ENCODE assay signal across 8 cellular contexts in genomic region chr1:51433269-51433971, GRCh38.
A peak's percentile ranks its signal among the peaks of the same experiment; 100 is the strongest.
DNase-seq lines count a peak whose midpoint lies in the region; ATAC-seq and TF ChIP-seq lines count a peak whose summit lies in the region.

No MANE protein-coding gene starts in this region.

- H3K27ac Mint-ChIP-seq in activated naive CD8-positive, alpha-beta T cell treated with anti-CD3 and anti-CD28 coated beads for 36 hours, result peak overlapping the region; percentile 65

- no peaks in the 10 kb centered on the region for H3K27me3 ChIP-seq in BLaER1 treated with 17β-estradiol and CSF1 and Interleukin-3, amounts not matched to agents 10 nM and 100 nM
- no peaks in the 10 kb centered on the region for H3K27me3 ChIP-seq in lower lobe of right lung (ENCODE audit: low read depth)

- H3K4me1 ChIP-seq in BLaER1 treated with 17β-estradiol and CSF1 and Interleukin-3, amounts not matched to agents 10 nM and 100 nM, result peaks cover 58 to 88% (median 75%) of the 10 kb centered on the region in 10 experiments
- H3K4me1 ChIP-seq in lower lobe of right lung, result peaks cover 29% of the 10 kb centered on the region

- H3K9ac ChIP-seq in BLaER1 treated with 17β-estradiol and CSF1 and Interleukin-3, amounts not matched to agents 10 nM and 100 nM, result peak overlapping the region; percentile 30 to 76 (median 66); a peak in 21 of 22 replicates

- H3K36me3 Mint-ChIP-seq in activated naive CD8-positive, alpha-beta T cell treated with anti-CD3 and anti-CD28 coated beads for 36 hours, result peaks cover 34% of the 10 kb centered on the region

- no peak for TF ChIP-seq CTCF in lower lobe of right lung (IDR thresholded peaks at IDR 0.05)

- no peaks in the 10 kb centered on the region for H4K20me1 ChIP-seq in BLaER1 treated with 17β-estradiol and CSF1 and Interleukin-3, amounts not matched to agents 10 nM and 100 nM

- peak overlapping the region; percentile 52 to 95 (median 81) for H3K4me2 ChIP-seq in BLaER1 treated with 17β-estradiol and CSF1 and Interleukin-3, amounts not matched to agents 10 nM and 100 nM

- no peaks in the 10 kb centered on the region for H3K27me3 Mint-ChIP-seq in activated naive CD8-positive, alpha-beta T cell treated with anti-CD3 and anti-CD28 coated beads for 36 hours

- no peak overlapping the region for H3K4me3 Mint-ChIP-seq in activated naive CD8-positive, alpha-beta T cell treated with anti-CD3 and anti-CD28 coated beads for 36 hours

- peak overlapping the region; percentile 65 to 94 (median 89) for H3K27ac ChIP-seq in BLaER1 treated with 17β-estradiol and CSF1 and Interleukin-3, amounts not matched to agents 10 nM and 100 nM
- peak overlapping the region; percentile 51 for H3K27ac ChIP-seq in lower lobe of right lung

- peaks cover 21% of the 10 kb centered on the region for H3K4me1 Mint-ChIP-seq in activated naive CD8-positive, alpha-beta T cell treated with anti-CD3 and anti-CD28 coated beads for 36 hours

- DNase-seq in activated naive CD8-positive, alpha-beta T cell treated with anti-CD3 and anti-CD28 coated beads for 36 hours, result no peak
- no peak for DNase-seq in lower lobe of right lung
- no peak for DNase-seq in SIG-M5 (lab: John Stamatoyannopoulos, UW)
- no peak for DNase-seq in GM03348 (ENCODE audit: low spot score)
- no peak for DNase-seq in NCI-H226

- H3K9me3 ChIP-seq in BLaER1 treated with 17β-estradiol and CSF1 and Interleukin-3, amounts not matched to agents 10 nM and 100 nM (replicated peaks in 1 of 11), result no peaks in the 10 kb centered on the region; a peak in 1 of 22 replicates
- no peaks in the 10 kb centered on the region for H3K9me3 ChIP-seq in lower lobe of right lung

- H3K9me3 Mint-ChIP-seq in activated naive CD8-positive, alpha-beta T cell treated with anti-CD3 and anti-CD28 coated beads for 36 hours, result no peaks in the 10 kb centered on the region

- ATAC-seq in HG03097 (IDR thresholded peaks at IDR 0.05; ENCODE audit: low FRiP score, unreplicated experiment) (peak; percentile 46), lower lobe of right lung (peak; percentile 48 to 67), GM18519 (IDR thresholded peaks at IDR 0.05; ENCODE audit: low FRiP score, unreplicated experiment) (no peak)

- intact Hi-C loops in lower lobe of right lung (cut with DNase I), result no loop called here

- H3K36me3 ChIP-seq in BLaER1 treated with 17β-estradiol and CSF1 and Interleukin-3, amounts not matched to agents 10 nM and 100 nM, result peaks cover 29 to 54% (median 40%) of the 10 kb centered on the region in 11 experiments
- H3K36me3 ChIP-seq in lower lobe of right lung, result peaks cover 34% of the 10 kb centered on the region

- H3K4me3 ChIP-seq in BLaER1 treated with 17β-estradiol and CSF1 and Interleukin-3, amounts not matched to agents 10 nM and 100 nM, result peak overlapping the region in 6 of 10 experiments; percentile 26 to 49 (median 41); a peak in 8 of 20 replicates
- no peak overlapping the region for H3K4me3 ChIP-seq in lower lobe of right lung
